23 cellular contexts compared by ENCODE assay signal in genomic region chr1:113002297-113002696, GRCh38. TPM values are rescaled to one million over a fixed set of nuclear protein-coding genes. Genes with fewer than 3 reads are reported as not detected.
DNase-seq lines count a peak whose midpoint lies in the region; ATAC-seq, FAIRE-seq and TF ChIP-seq lines count a peak whose summit lies in the region.
"Had no signal": no experiment of that assay in that cellular context is flagged by ENCODE, and none has a peak within 500 bp of the region (broad histone marks: within the 10 kb centered on the region; RNA-seq: fewer than 3 reads in every experiment).

No MANE protein-coding gene starts in this region.

- TF ChIP-seq POLR2A in GM12878 (IDR thresholded peaks at IDR 0.05; ENCODE audit: low read depth, low read length) (no peak), vagina (IDR thresholded peaks at IDR 0.05) (no peak)

- BruUV-seq in GM12878 (replicated peaks; lab: Mats Ljungman, UMichigan), result TSS peak; percentile 29

- RAD21 ChIA-PET in GM12878 (lab: Charles Lee; ENCODE audit: unreplicated experiment), result no interaction called here

- 81% methylated on average over 4 of the region's 4 CpGs for WGBS in SK-N-SH (ENCODE audit: low lambda C conversion rate)
- WGBS in GM12878 (ENCODE audit: insufficient coverage, insufficient replicate concordance, low lambda C conversion rate, missing lambda C conversion rate), result 99% methylated on average over 4 of the region's 4 CpGs

- in situ Hi-C loops in GM12878 (cut with MboI), result no loop called here

- no peaks in the 10 kb centered on the region for H3K27me3 Mint-ChIP-seq in central memory CD8-positive, alpha-beta T cell
- H3K27me3 Mint-ChIP-seq: B cell; CD4-positive, alpha-beta T cell had no signal

- SMC1A ChIA-PET in GM12878 (lab: Charles Lee; ENCODE audit: uncharacterized antibody, unreplicated experiment), result no interaction called here

- ATAC-seq in SK-N-SH treated with all-trans-retinoic acid at 6 μM for 48 hours (no peak), GM12878 (no peak), HG03378 (IDR thresholded peaks at IDR 0.05; ENCODE audit: unreplicated experiment) (no peak)
- no peak for ATAC-seq in central memory CD8-positive, alpha-beta T cell (replicated peaks; ENCODE audit: extremely low read depth, poor library complexity, severe bottlenecking)
- ATAC-seq: A549; CD8-positive, alpha-beta T cell had no signal

- no peak overlapping the region for H3K27ac ChIP-seq in SK-N-SH (ENCODE audit: low read depth in 2 of 2, low read length in 1 of 2)
- H3K27ac ChIP-seq in GM12878 (ENCODE audit: control insufficient read depth, insufficient read depth), result no peak overlapping the region
- no peak overlapping the region for H3K27ac ChIP-seq in vagina
- H3K27ac ChIP-seq: 22Rv1; A549; BLaER1 treated with 17β-estradiol and CSF1 and Interleukin-3, amounts not matched to agents 10 nM and 100 nM; C4-2B had no signal

- TF ChIP-seq CTCF in SK-N-SH (IDR thresholded peaks at IDR 0.05) (no peak), GM12878 (IDR thresholded peaks at IDR 0.05 in 2 of 3, conservative IDR thresholded peaks at IDR 0.05 in 1 of 3; ENCODE audit: control insufficient read depth in 2 of 3, extremely low read depth in 1 of 3, insufficient read depth in 1 of 3, low read depth in 3 of 3, low read length in 3 of 3) (no peak), vagina (IDR thresholded peaks at IDR 0.05) (no peak)

- CTCF ChIA-PET in SK-N-SH (lab: Yijun Ruan, JAX), result no interaction called here
- CTCF ChIA-PET in GM12878 (lab: Yijun Ruan, JAX), result no interaction called here

- DNase-seq in SK-N-SH, result no peak
- no peak for DNase-seq in GM12878 (ENCODE audit: low read depth, low spot score)
- no peak for DNase-seq in central memory CD8-positive, alpha-beta T cell (ENCODE audit: low spot score in 2 of 2)
- DNase-seq in vagina (ENCODE audit: extremely low spot score in 2 of 2), result no peak
- DNase-seq: AML-193; Caco-2; Calu3; CD4-positive, alpha-beta T cell; CD8-positive, alpha-beta T cell; DMS79; DND-41; EL; GDM1 had no signal

- no peaks in the 10 kb centered on the region for H4K20me1 ChIP-seq in SK-N-SH (ENCODE audit: insufficient read depth)
- no peaks in the 10 kb centered on the region for H4K20me1 ChIP-seq in GM12878 (ENCODE audit: control insufficient read depth, insufficient read depth)

- H3K4me3 Mint-ChIP-seq in central memory CD8-positive, alpha-beta T cell, result no peak overlapping the region
- H3K4me3 Mint-ChIP-seq: B cell; CD4-positive, alpha-beta T cell; CD8-positive, alpha-beta T cell had no signal

- H3K27me3 ChIP-seq in SK-N-SH (ENCODE audit: insufficient read depth) (no peaks in the 10 kb centered on the region), GM12878 (replicated peaks in 1 of 2; ENCODE audit: control insufficient read depth in 2 of 2, insufficient read depth in 2 of 2, low read length in 1 of 2) (no peaks in the 10 kb centered on the region), vagina (no peaks in the 10 kb centered on the region)
- H3K27me3 ChIP-seq: BLaER1 treated with 17β-estradiol and CSF1 and Interleukin-3, amounts not matched to agents 10 nM and 100 nM had no signal

- TF ChIP-seq RAD21 in SK-N-SH (IDR thresholded peaks at IDR 0.05; ENCODE audit: low read length), result no peak
- TF ChIP-seq RAD21 in GM12878 (IDR thresholded peaks at IDR 0.05; ENCODE audit: insufficient read depth, low read depth, low read length), result no peak

- peaks cover 0 to 8% of the 10 kb centered on the region in 2 experiments for H3K36me3 ChIP-seq in SK-N-SH (replicated peaks in 1 of 2; ENCODE audit: control insufficient read depth in 1 of 2, insufficient read depth in 2 of 2, low read length in 1 of 2)
- H3K36me3 ChIP-seq in GM12878 (ENCODE audit: control insufficient read depth in 2 of 2, insufficient read depth in 2 of 2, low read length in 1 of 2), result peaks cover 0 to 3% of the 10 kb centered on the region in 2 experiments; a peak in 2 of 4 replicates
- no peaks in the 10 kb centered on the region for H3K36me3 ChIP-seq in vagina

- no peaks in the 10 kb centered on the region for H3F3A ChIP-seq in SK-N-SH (replicated peaks; ENCODE audit: insufficient read depth)

- POLR2A ChIA-PET in SK-N-SH (lab: Yijun Ruan, JAX) (no interaction called here), GM12878 (lab: Charles Lee) (no interaction called here)

- intact Hi-C loops in GM12878 (cut with micrococcal nuclease; ENCODE audit: unreplicated experiment) (no loop called here), vagina (cut with DNase I) (no loop called here)

- H3K9me3 ChIP-seq in SK-N-SH (no peaks in the 10 kb centered on the region), GM12878 (replicated peaks; ENCODE audit: control insufficient read depth, insufficient read depth, low read length) (no peaks in the 10 kb centered on the region), vagina (no peaks in the 10 kb centered on the region)
- H3K9me3 ChIP-seq: A549; BLaER1 treated with 17β-estradiol and CSF1 and Interleukin-3, amounts not matched to agents 10 nM and 100 nM; Caco-2 had no signal

- peak overlapping the region; percentile 67 for H3K27ac Mint-ChIP-seq in central memory CD8-positive, alpha-beta T cell (ENCODE audit: low read depth)
- H3K27ac Mint-ChIP-seq: B cell; CD4-positive, alpha-beta T cell; CD8-positive, alpha-beta T cell had no signal

- no peaks in the 10 kb centered on the region for H3K9me3 Mint-ChIP-seq in central memory CD8-positive, alpha-beta T cell
- H3K9me3 Mint-ChIP-seq: CD4-positive, alpha-beta T cell; CD8-positive, alpha-beta T cell had no signal

- peaks cover 6% of the 10 kb centered on the region for H3K36me3 Mint-ChIP-seq in central memory CD8-positive, alpha-beta T cell (ENCODE audit: insufficient read depth)

- H3K4me3 ChIP-seq in SK-N-SH (ENCODE audit: low read depth in 2 of 2, low read length in 1 of 2) (no peak overlapping the region), GM12878 (no peak overlapping the region), vagina (no peak overlapping the region)
- H3K4me3 ChIP-seq: A549; BLaER1 treated with 17β-estradiol and CSF1 and Interleukin-3, amounts not matched to agents 10 nM and 100 nM had no signal

- H3K4me2 ChIP-seq in SK-N-SH (no peak overlapping the region), GM12878 (ENCODE audit: control insufficient read depth, insufficient read depth) (no peak overlapping the region)
- H3K4me2 ChIP-seq: A549; BLaER1 treated with 17β-estradiol and CSF1 and Interleukin-3, amounts not matched to agents 10 nM and 100 nM had no signal

- H3K9ac ChIP-seq in SK-N-SH (no peak overlapping the region), GM12878 (ENCODE audit: control insufficient read depth, insufficient read depth, low read length) (no peak overlapping the region)
- H3K9ac ChIP-seq: BLaER1 treated with 17β-estradiol and CSF1 and Interleukin-3, amounts not matched to agents 10 nM and 100 nM had no signal

- H2AFZ ChIP-seq in SK-N-SH (ENCODE audit: low read depth) (no peak overlapping the region), GM12878 (ENCODE audit: control insufficient read depth, low read depth, low read length) (no peak overlapping the region)

- no peaks in the 10 kb centered on the region for H3K4me1 ChIP-seq in SK-N-SH (ENCODE audit: control insufficient read depth in 1 of 2, insufficient read depth in 2 of 2, low read depth in 1 of 2, low read length in 1 of 2)
- no peaks in the 10 kb centered on the region for H3K4me1 ChIP-seq in GM12878 (ENCODE audit: control insufficient read depth, insufficient read depth, low read length)
- peaks cover 8% of the 10 kb centered on the region for H3K4me1 ChIP-seq in vagina
- H3K4me1 ChIP-seq: A549; BLaER1 treated with 17β-estradiol and CSF1 and Interleukin-3, amounts not matched to agents 10 nM and 100 nM had no signal

- FAIRE-seq in GM12878 (lab: Jason Lieb, UNC), result no peak
- FAIRE-seq: A549, D721Med, GM12891, GM19239 had no signal

- H3K4me1 Mint-ChIP-seq in central memory CD8-positive, alpha-beta T cell, result no peaks in the 10 kb centered on the region
- H3K4me1 Mint-ChIP-seq: B cell had no signal

- no peak for TF ChIP-seq EP300 in SK-N-SH (IDR thresholded peaks at IDR 0.05; ENCODE audit: borderline replicate concordance in 1 of 2, low read depth in 1 of 2, low read length in 1 of 2)
- no peak for TF ChIP-seq EP300 in GM12878 (IDR thresholded peaks at IDR 0.05; ENCODE audit: borderline replicate concordance in 1 of 2, control insufficient read depth in 1 of 2, low read depth in 2 of 2, low read length in 2 of 2)

- H3K9me2 ChIP-seq in SK-N-SH, result no peaks in the 10 kb centered on the region

- no peaks in the 10 kb centered on the region for H3K79me2 ChIP-seq in SK-N-SH (ENCODE audit: insufficient read depth)
- no peaks in the 10 kb centered on the region for H3K79me2 ChIP-seq in GM12878 (ENCODE audit: control insufficient read depth, insufficient read depth, low read length)

TF ChIP-seq in SK-N-SH treated with all-trans-retinoic acid at 6 μM for 48 hours, 23 proteins besides CTCF, POLR2A, EP300 and RAD21 (continues in another document):
- TF ChIP-seq TOX (CRISPR knock-in tag; IDR thresholded peaks at IDR 0.05; ENCODE audit: borderline replicate concordance), result no peak
- TF ChIP-seq ARNTL (CRISPR knock-in tag; IDR thresholded peaks at IDR 0.05; ENCODE audit: borderline replicate concordance, low read depth), result no peak

TF ChIP-seq in SK-N-SH, 30 proteins besides CTCF, POLR2A, EP300 and RAD21:
- TF ChIP-seq TCF12 (IDR thresholded peaks at IDR 0.05) (no peak), YY1 (IDR thresholded peaks at IDR 0.05; ENCODE audit: low read depth) (no peak)
TF ChIP-seq in SK-N-SH: peak in this region for 0.

TF ChIP-seq in GM12878, 131 proteins besides CTCF, POLR2A, EP300 and RAD21 (continues in another document):
- TF ChIP-seq ZNF217 (IDR thresholded peaks at IDR 0.05) (no peak), ZNF622 (IDR thresholded peaks at IDR 0.05) (no peak)

RNA-seq across cellular contexts. Expression of gene SLC16A1, which starts 46.3 kb away (rescaled TPM):
- polyA plus RNA-seq in SK-N-SH (2012; rRNA removed), result 34.2 and 49.0 TPM in 2 replicates
- polyA plus RNA-seq in SK-N-SH (2012; cell fraction: cytosol; rRNA removed), result 31.6 and 39.7 TPM in 2 replicates
- polyA plus RNA-seq in SK-N-SH (2012; cell fraction: nucleus; rRNA removed), result 14.7 and 37.7 TPM in 2 replicates
- 99.7 and 106 TPM in 2 replicates for total RNA-seq in GM12878 (2013; cell fraction: nucleolus; rRNA removed)
- total RNA-seq in GM12878 (2014; rRNA removed), result 74.1 and 82.9 TPM in 2 replicates
- 64.7 and 64.9 TPM in 2 replicates for total RNA-seq in GM12878 (2014; rRNA removed; fragmentation: Illumina TruSeq; extraction: Trizol)
- total RNA-seq in GM12878 (2021), result 64.2 and 68.6 TPM in 2 replicates
- 25.0 TPM for polyA plus RNA-seq in GM12878 (2011; ENCODE audit: low read depth)
- 106 and 121 TPM in 2 replicates for polyA plus RNA-seq in GM12878 (2011; rRNA removed)
- 81.8 and 105 TPM in 2 replicates for polyA plus RNA-seq in GM12878 (2011; cell fraction: cytosol; rRNA removed)
- polyA plus RNA-seq in GM12878 (2011; cell fraction: nucleus; rRNA removed), result 27.1 and 33.8 TPM in 2 replicates
- 35.4 and 36.2 TPM in 2 replicates for polyA plus RNA-seq in GM12878 (2012)
- polyA plus RNA-seq in GM12878 (2014; fragmentation: Illumina TruSeq; extraction: Trizol), result 61.5 and 72.0 TPM in 2 replicates
- polyA plus RNA-seq in GM12878 (2014; fragmentation: Nextera tagmentation; extraction: Ambion mirVana), result 10 to 100 TPM; 40.1 to 45.2 TPM
- polyA plus RNA-seq in GM12878 (2014; rRNA removed), result 36.8 and 39.0 TPM in 2 replicates
- 10 to 100 TPM; 66.9 to 73.5 TPM for polyA plus RNA-seq in GM12878 (2016; fragmentation: Nextera tagmentation; extraction: Ambion mirVana)
- 204 and 235 TPM in 2 replicates for polyA minus RNA-seq in GM12878 (2011; rRNA and poly(A)+ RNA removed)
- polyA minus RNA-seq in GM12878 (2011; cell fraction: cytosol; rRNA and poly(A)+ RNA removed), result 48.8 and 64.1 TPM in 2 replicates
- 31.1 and 54.0 TPM in 2 replicates for polyA minus RNA-seq in GM12878 (2011; cell fraction: nucleus; rRNA and poly(A)+ RNA removed)
- total RNA-seq in vagina, result 12.8 TPM
